Comparison of ENCODE assay signal across 8 cellular contexts in the genomic region with DNA sequence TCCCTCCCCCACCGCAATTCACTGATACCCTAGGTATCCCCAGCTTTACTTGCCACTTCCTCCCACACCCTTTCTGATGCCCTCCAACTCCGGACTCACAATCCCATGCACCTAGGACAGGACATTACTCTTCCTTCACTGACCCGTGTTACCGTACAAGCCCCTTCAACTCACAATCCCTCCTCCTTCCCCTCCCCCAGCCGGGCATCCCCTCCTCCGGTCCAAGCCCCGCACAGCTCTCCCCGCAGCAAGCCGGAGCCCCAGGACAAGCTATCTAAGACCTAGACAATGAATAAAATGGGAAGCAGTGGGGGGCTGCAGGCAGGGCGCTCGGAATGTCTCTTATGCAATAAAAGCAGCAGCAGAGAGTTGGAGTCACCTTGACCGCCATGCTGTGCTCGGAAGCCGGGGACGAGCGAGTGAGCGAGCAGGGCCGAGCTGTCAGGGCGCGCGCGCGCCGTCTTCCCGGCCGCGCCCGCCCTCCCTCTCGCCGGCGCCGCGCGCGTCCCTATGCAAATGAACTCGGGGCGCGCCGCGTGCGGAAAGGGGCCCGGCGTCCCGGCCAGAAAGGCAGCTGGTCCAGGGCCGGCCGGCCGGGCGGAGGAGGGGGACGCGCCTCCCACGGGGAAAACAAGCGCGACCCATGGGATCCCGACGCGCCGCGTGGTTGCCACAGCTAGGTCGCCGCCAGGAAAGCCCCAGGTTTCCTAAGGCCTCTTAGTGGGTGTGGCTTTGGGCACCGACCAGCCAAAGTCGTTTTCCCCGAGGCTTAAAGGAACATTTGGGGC. TPM values are rescaled to one million over a fixed set of nuclear protein-coding genes. Genes with fewer than 3 reads are reported as not detected.
DNase-seq lines count a peak whose midpoint lies in the region; ATAC-seq and TF ChIP-seq lines count a peak whose summit lies in the region.

A gene with protein sequence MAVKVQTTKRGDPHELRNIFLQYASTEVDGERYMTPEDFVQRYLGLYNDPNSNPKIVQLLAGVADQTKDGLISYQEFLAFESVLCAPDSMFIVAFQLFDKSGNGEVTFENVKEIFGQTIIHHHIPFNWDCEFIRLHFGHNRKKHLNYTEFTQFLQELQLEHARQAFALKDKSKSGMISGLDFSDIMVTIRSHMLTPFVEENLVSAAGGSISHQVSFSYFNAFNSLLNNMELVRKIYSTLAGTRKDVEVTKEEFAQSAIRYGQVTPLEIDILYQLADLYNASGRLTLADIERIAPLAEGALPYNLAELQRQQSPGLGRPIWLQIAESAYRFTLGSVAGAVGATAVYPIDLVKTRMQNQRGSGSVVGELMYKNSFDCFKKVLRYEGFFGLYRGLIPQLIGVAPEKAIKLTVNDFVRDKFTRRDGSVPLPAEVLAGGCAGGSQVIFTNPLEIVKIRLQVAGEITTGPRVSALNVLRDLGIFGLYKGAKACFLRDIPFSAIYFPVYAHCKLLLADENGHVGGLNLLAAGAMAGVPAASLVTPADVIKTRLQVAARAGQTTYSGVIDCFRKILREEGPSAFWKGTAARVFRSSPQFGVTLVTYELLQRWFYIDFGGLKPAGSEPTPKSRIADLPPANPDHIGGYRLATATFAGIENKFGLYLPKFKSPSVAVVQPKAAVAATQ (minus strand): TSS at position 421 of the 788 bp plus-strand sequence. CDS start 30 bp downstream, at position 391.

- WGBS in lung, 2 donors = 0% methylated on average over 62 to 63 of the region's 63 CpGs

- H3K9me3 ChIP-seq in lung (ENCODE audit: control insufficient read depth in 2 of 2, insufficient read depth in 1 of 2, low read length in 1 of 2) = no peaks in the 10 kb centered on the region

- ATAC-seq in GM19395 (IDR thresholded peaks at IDR 0.05; ENCODE audit: unreplicated experiment) (peak; percentile 93), HG03565 (IDR thresholded peaks at IDR 0.05; ENCODE audit: unreplicated experiment) (peak; percentile 85), lung (ENCODE audit: insufficient read depth, low FRiP score) (peak; percentile 99)

- peak; percentile 86 for DNase-seq in CD1c-positive myeloid dendritic cell (ENCODE audit: extremely low spot score)
- DNase-seq in NCI-H82 treated with DMSO at 0.1 percent for 48 hours (lab: John Stamatoyannopoulos, UW; ENCODE audit: unreplicated experiment) = peak; percentile 88
- DNase-seq in activated CD8-positive, alpha-beta memory T cell treated with anti-CD3 and anti-CD28 coated beads for 1 hour (ENCODE audit: extremely low read depth in 1 of 2, low read depth in 1 of 2) = peak; percentile 10 to 58
- peak; percentile 50 for DNase-seq in effector CD8-positive, alpha-beta T cell (lab: John Stamatoyannopoulos, UW)
- DNase-seq in lung (ENCODE audit: low spot score) = peak; percentile 75
- peak; percentile 52 to 75 (median 62) for DNase-seq in stimulated activated CD4-positive, alpha-beta T cell treated with anti-CD3 and anti-CD28 coated beads, TNF-alpha, amount 100 ng/mL, for 24 hours (ENCODE audit: low read depth in 3 of 3)

- H3K4me3 ChIP-seq in lung = peak within 1 kb of the TSS; percentile 72

- H3K27ac ChIP-seq in lung (ENCODE audit: low read depth in 1 of 2, low read length in 1 of 2) = peak within 1 kb of the TSS; percentile 79 to 81

- peaks cover 1 to 12% of the 10 kb centered on the region in 2 donors for H3K4me1 ChIP-seq in lung (ENCODE audit: control insufficient read depth in 2 of 2, insufficient read depth in 2 of 2, low read length in 2 of 2)

- no peak for TF ChIP-seq CTCF in lung (IDR thresholded peaks at IDR 0.05; ENCODE audit: control extremely low read depth, extremely low read depth)

- no peaks in the 10 kb centered on the region for H3K36me3 ChIP-seq in lung (ENCODE audit: control insufficient read depth in 2 of 2, insufficient read depth in 2 of 2, low read length in 2 of 2)

- H3K27me3 ChIP-seq in lung (ENCODE audit: control insufficient read depth, insufficient read depth) = no peaks in the 10 kb centered on the region

RNA-seq across cellular contexts. Expression of the gene that starts here (rescaled TPM):
- total RNA-seq in lung = 10 to 100 TPM; 17.9 to 22.4 TPM
- 10 to 100 TPM in 1 of 2 donors, 1 to 10 TPM in 1; 6.9 to 10.6 TPM for polyA plus RNA-seq in lung

Comparison
In these comparisons a context has a peak if more than half of its experiments do, and no peak if none do; other contexts are left out.
1. Peak in every context shown above with its lines: DNase-seq, ATAC-seq, H3K4me3 ChIP-seq and H3K27ac ChIP-seq.
2. DNase-seq: peak in every context shown above with its lines; median percentile 88 in NCI-H82 treated with DMSO at 0.1 percent for 48 hours; 86 in CD1c-positive myeloid dendritic cell; 75 in lung; 62 in stimulated activated CD4-positive, alpha-beta T cell treated with anti-CD3 and anti-CD28 coated beads, TNF-alpha, amount 100 ng/mL, for 24 hours; 50 in effector CD8-positive, alpha-beta T cell; 34 in activated CD8-positive, alpha-beta memory T cell treated with anti-CD3 and anti-CD28 coated beads for 1 hour.